Comparison of ENCODE assay signal across 8 cellular contexts in genomic region chr10:11742009-11742778, GRCh38. TPM values are rescaled to one million over a fixed set of nuclear protein-coding genes. Genes with fewer than 3 reads are reported as not detected.
DNase-seq lines count a peak whose midpoint lies in the region; ATAC-seq and TF ChIP-seq lines count a peak whose summit lies in the region.

A gene with protein sequence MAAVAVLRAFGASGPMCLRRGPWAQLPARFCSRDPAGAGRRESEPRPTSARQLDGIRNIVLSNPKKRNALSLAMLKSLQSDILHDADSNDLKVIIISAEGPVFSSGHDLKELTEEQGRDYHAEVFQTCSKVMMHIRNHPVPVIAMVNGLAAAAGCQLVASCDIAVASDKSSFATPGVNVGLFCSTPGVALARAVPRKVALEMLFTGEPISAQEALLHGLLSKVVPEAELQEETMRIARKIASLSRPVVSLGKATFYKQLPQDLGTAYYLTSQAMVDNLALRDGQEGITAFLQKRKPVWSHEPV (plus strand): TSS chr10:11742382. CDS start chr10:11742577, 195 bp downstream.

- H3K27ac ChIP-seq in neuronal stem cell (replicated peaks; ENCODE audit: low read length), result no peak within 1 kb of the TSS
- peak within 1 kb of the TSS; percentile 42 for H3K27ac ChIP-seq in thymus (ENCODE audit: low read depth)

- peak within 1 kb of the TSS; percentile 63 for H2BK12ac ChIP-seq in neuronal stem cell (ENCODE audit: low read length)

- H3K23ac ChIP-seq in neuronal stem cell (ENCODE audit: low read depth, low read length, poor library complexity), result peak within 1 kb of the TSS; percentile 66

- whole genome bisulfite sequencing in neuronal stem cell (ENCODE audit: extremely low coverage in 2 of 2, insufficient read length in 2 of 2, insufficient replicate concordance in 1 of 2), 2 donors, result no CpG with 5 or more reads among the region's 93 CpGs
- 1% methylated on average over 93 of the region's 93 CpGs for WGBS in thymus

- peak; percentile 77 for ATAC-seq in GM21737 (IDR thresholded peaks at IDR 0.05; ENCODE audit: unreplicated experiment)

- peak within 1 kb of the TSS; percentile 92 for H2BK15ac ChIP-seq in neuronal stem cell (ENCODE audit: low read length)

- H3K4me2 ChIP-seq in neuronal stem cell (ENCODE audit: insufficient read depth, low read length, poor library complexity, severe bottlenecking), result peak within 1 kb of the TSS; percentile 58

- H2AFZ ChIP-seq in neuronal stem cell (ENCODE audit: low read length), result no peak within 1 kb of the TSS

- no peak within 1 kb of the TSS for H3K4ac ChIP-seq in neuronal stem cell (ENCODE audit: low read length)

- peaks cover 0 to 5% of the 10 kb centered on the region in 2 donors for H3K4me1 ChIP-seq in neuronal stem cell (ENCODE audit: control insufficient read depth in 2 of 2, insufficient read depth in 1 of 2, low read depth in 1 of 2, low read length in 2 of 2)
- peaks cover 4% of the 10 kb centered on the region for H3K4me1 ChIP-seq in thymus (ENCODE audit: control insufficient read depth, insufficient read depth, low read length)

- H3K9ac ChIP-seq in neuronal stem cell (ENCODE audit: low read depth, low read length, poor library complexity), result peak within 1 kb of the TSS; percentile 51

- H3K4me3 ChIP-seq in fibroblast of the aortic adventitia (ENCODE audit: low read depth, low read length), result peak within 1 kb of the TSS; percentile 68
- peak within 1 kb of the TSS in 1 of 2 donors; percentile 83 for H3K4me3 ChIP-seq in neuronal stem cell (ENCODE audit: low read length in 2 of 2)
- H3K4me3 ChIP-seq in thymus (ENCODE audit: low read length), result peak within 1 kb of the TSS; percentile 77

- DNase-seq in GM04504 (ENCODE audit: low read depth) (peak; percentile 7), NCI-H2171 treated with DMSO at 0.1 percent for 48 hours (lab: John Stamatoyannopoulos, UW) (peak; percentile 39), fibroblast of the aortic adventitia (ENCODE audit: low read depth) (peak; percentile 29), neuronal stem cell (ENCODE audit: low spot score) (peak; percentile 26), SIG-M5 treated with dmso at 0.1 percent for 504 hours (lab: John Stamatoyannopoulos, UW; ENCODE audit: unreplicated experiment) (no peak)
- DNase-seq in activated T-helper 9 cell treated with anti-CD3 and anti-CD28 coated beads, Interleukin-2, amount 50 U/mL, for 16 hours (ENCODE audit: low read depth), result peak; percentile 29

- no peak within 1 kb of the TSS for H2BK5ac ChIP-seq in neuronal stem cell (ENCODE audit: low read length)

- H3K36me3 ChIP-seq in neuronal stem cell (replicated peaks in 1 of 2; ENCODE audit: control insufficient read depth in 2 of 2, insufficient read depth in 2 of 2, low read length in 2 of 2) (no peaks in the 10 kb centered on the region), thymus (ENCODE audit: control insufficient read depth, insufficient read depth) (no peaks in the 10 kb centered on the region)

- H2BK120ac ChIP-seq in neuronal stem cell (ENCODE audit: low read depth, low read length), result peak within 1 kb of the TSS; percentile 24

- no peak for TF ChIP-seq CTCF in fibroblast of the aortic adventitia (IDR thresholded peaks at IDR 0.05; ENCODE audit: insufficient read depth, low read length)

- peak within 1 kb of the TSS; percentile 73 for H3K14ac ChIP-seq in neuronal stem cell (ENCODE audit: low read length)

- H3K79me1 ChIP-seq in neuronal stem cell (ENCODE audit: low read depth, low read length), result no peaks in the 10 kb centered on the region

- H4K8ac ChIP-seq in neuronal stem cell (ENCODE audit: low read depth, low read length), result no peak within 1 kb of the TSS

- peak within 1 kb of the TSS; percentile 83 for H3K18ac ChIP-seq in neuronal stem cell (ENCODE audit: low read length)

- peaks cover 0 to 18% (median 3%) of the 10 kb centered on the region in 3 experiments for H3K27me3 ChIP-seq in neuronal stem cell (ENCODE audit: control insufficient read depth in 3 of 3, insufficient read depth in 3 of 3, low read depth in 1 of 3, low read length in 3 of 3)
- peaks cover 2% of the 10 kb centered on the region for H3K27me3 ChIP-seq in thymus (ENCODE audit: control insufficient read depth, insufficient read depth)

- H4K91ac ChIP-seq in neuronal stem cell (ENCODE audit: low read depth, low read length, poor library complexity), result no peak within 1 kb of the TSS

- H2AK5ac ChIP-seq in neuronal stem cell (ENCODE audit: low read depth, low read length), result peak within 1 kb of the TSS; percentile 40

- peaks cover 4 to 10% of the 10 kb centered on the region in 2 donors for H3K9me3 ChIP-seq in neuronal stem cell (replicated peaks in 1 of 2; ENCODE audit: control insufficient read depth in 2 of 2, insufficient read depth in 1 of 2, low read depth in 1 of 2, low read length in 2 of 2)
- no peaks in the 10 kb centered on the region for H3K9me3 ChIP-seq in thymus (ENCODE audit: control insufficient read depth)

RNA-seq across cellular contexts. Expression of the gene that starts here (rescaled TPM):
- total RNA-seq in fibroblast of the aortic adventitia (ENCODE audit: low replicate concordance), result 0.98 and 1.2 TPM in 2 replicates
- polyA plus RNA-seq in neuronal stem cell (2013, experiment 1 of 2), result 9.9 TPM
- polyA plus RNA-seq in neuronal stem cell (2013, experiment 2 of 2), result 10.0 TPM
- 13.2 TPM for polyA plus RNA-seq in thymus
